Comparison of ENCODE assay signal across 30 cellular contexts in genomic region chr11:23865341-23865975, GRCh38.
DNase-seq lines count a peak whose midpoint lies in the region; ATAC-seq, FAIRE-seq and TF ChIP-seq lines count a peak whose summit lies in the region.
"Had no signal": no experiment of that assay in that cellular context is flagged by ENCODE, and none has a peak within 500 bp of the region (broad histone marks: within the 10 kb centered on the region; RNA-seq: fewer than 3 reads in every experiment).

No MANE protein-coding gene starts in this region.

- H2AFZ ChIP-seq in IMR-90 (replicated peaks; ENCODE audit: low read length, poor library complexity) (no peak overlapping the region), smooth muscle cell (ENCODE audit: low read depth) (peak overlapping the region; percentile 15)

- peak overlapping the region; percentile 11 for H2BK5ac ChIP-seq in IMR-90 (ENCODE audit: low read depth, low read length, poor library complexity, severe bottlenecking)

- intact Hi-C loops in IMR-90 (cut with micrococcal nuclease) (no loop called here), pancreas (cut with DNase I) (no loop called here)

- TF ChIP-seq CTCF in IMR-90 (conservative IDR thresholded peaks at IDR 0.05; ENCODE audit: low read depth, low read length) (no peak), fibroblast of mammary gland (conservative IDR thresholded peaks at IDR 0.05; ENCODE audit: control insufficient read depth, insufficient read depth, low read depth, low read length) (no peak), smooth muscle cell (IDR thresholded peaks at IDR 0.05; ENCODE audit: borderline replicate concordance, insufficient read depth, poor library complexity, severe bottlenecking) (no peak), pancreas (IDR thresholded peaks at IDR 0.05) (no peak)

- 0 out of 2 replicates have a peak, but pooled peaks cover 3% of the 10 kb centered on the region for H3K9me3 ChIP-seq in IMR-90 (ENCODE audit: control insufficient read depth, insufficient read depth, low read length)
- no peaks in the 10 kb centered on the region for H3K9me3 ChIP-seq in smooth muscle cell (replicated peaks; ENCODE audit: low read depth)
- no peaks in the 10 kb centered on the region for H3K9me3 ChIP-seq in pancreas
- H3K9me3 ChIP-seq: BE2C, esophagus muscularis mucosa, SK-N-SH, testis, uterus had no signal

- in situ Hi-C loops in IMR-90 (cut with MboI; ENCODE audit: low sequenced_read_pairs) = no loop called here

- H3K23ac ChIP-seq in IMR-90 (ENCODE audit: low read depth, low read length) = no peak overlapping the region

- no peaks in the 10 kb centered on the region for H3F3A ChIP-seq in smooth muscle cell (ENCODE audit: low read depth)

- H2AK5ac ChIP-seq in IMR-90 (ENCODE audit: low read depth, low read length) = no peak overlapping the region

- H3K18ac ChIP-seq in IMR-90 (ENCODE audit: low read depth, low read length) = peak overlapping the region; percentile 91

- no peaks in the 10 kb centered on the region; the same call in 1 of the 2 replicates for H3K9me1 ChIP-seq in IMR-90 (ENCODE audit: insufficient read depth, low read length)

- H2BK15ac ChIP-seq in IMR-90 (ENCODE audit: low read depth, low read length) = no peak overlapping the region

- dilution Hi-C loops in IMR-90 (cut with HindIII; ENCODE audit: low sequenced_read_pairs, unreplicated experiment) = no loop called here

- H3K4me1 ChIP-seq in IMR-90 (ENCODE audit: control insufficient read depth, insufficient read depth, low read length) = peaks cover 2% of the 10 kb centered on the region; the same call in 1 of the 2 replicates
- H3K4me1 ChIP-seq in smooth muscle cell (ENCODE audit: low read depth) = no peaks in the 10 kb centered on the region
- no peaks in the 10 kb centered on the region for H3K4me1 ChIP-seq in pancreas
- H3K4me1 ChIP-seq: BE2C, esophagus muscularis mucosa, testis, uterus had no signal

- H3K4ac ChIP-seq in IMR-90 (ENCODE audit: low read depth, low read length) = peak overlapping the region; percentile 50; the same call in 1 of the 2 replicates

- POLR2A ChIA-PET in IMR-90 (lab: Charles Lee; ENCODE audit: unreplicated experiment) = no interaction called here

- H4K91ac ChIP-seq in IMR-90 (ENCODE audit: insufficient read depth, low read depth, low read length) = 0 out of 2 replicates have a peak overlapping the region, but pooled peaks have one; percentile 23

- H3K79me1 ChIP-seq in IMR-90 (ENCODE audit: low read depth in 1 of 2, low read length in 2 of 2) = no peaks in the 10 kb centered on the region

- ATAC-seq in IMR-90 (ENCODE audit: low read depth) (no peak), HG03571 (IDR thresholded peaks at IDR 0.05; ENCODE audit: unreplicated experiment) (no peak), pancreas (no peak)
- ATAC-seq: activated CD4-positive, CD25-positive, alpha-beta regulatory T cell treated with anti-CD3 and anti-CD28 coated beads, Interleukin-2, amount 50 U/mL, for 24 hours; HepG2; stimulated activated naive CD8-positive, alpha-beta T cell treated with anti-CD3 and anti-CD28 coated beads, Interleukin-15, Interleukin-2, amounts not matched to agents 100 U/mL and 50 U/mL, for 24 hours had no signal

- H3K4me3 ChIP-seq in IMR-90 (ENCODE audit: insufficient read depth, low read depth, low read length) (no peak overlapping the region), fibroblast of mammary gland (ENCODE audit: control insufficient read depth, low read depth, low read length) (no peak overlapping the region), smooth muscle cell (no peak overlapping the region), pancreas (no peak overlapping the region)
- H3K4me3 ChIP-seq: esophagus muscularis mucosa, testis, uterus had no signal

- no peak overlapping the region for H3K9ac ChIP-seq in IMR-90 (ENCODE audit: low read depth, low read length)
- no peak overlapping the region for H3K9ac ChIP-seq in smooth muscle cell (ENCODE audit: low read depth)
- H3K9ac ChIP-seq: SK-N-SH had no signal

- no peak overlapping the region for H3K56ac ChIP-seq in IMR-90 (ENCODE audit: extremely low read depth, insufficient read depth, low read length)

- H4K5ac ChIP-seq in IMR-90 (ENCODE audit: low read depth, low read length) = peak overlapping the region; percentile 47; the same call in 1 of the 2 replicates

- peak overlapping the region; percentile 69 for H2BK20ac ChIP-seq in IMR-90 (ENCODE audit: low read depth, low read length)

- H3K79me2 ChIP-seq in smooth muscle cell (ENCODE audit: low read depth) = no peaks in the 10 kb centered on the region

- no CpG with 5 or more reads among the region's 4 CpGs for WGBS in IMR-90 (ENCODE audit: extremely low coverage in 2 of 2, insufficient read length in 1 of 2), 2 experiments
- WGBS in smooth muscle cell (ENCODE audit: low lambda C conversion rate) = 62% methylated on average over 4 of the region's 4 CpGs
- WGBS in pancreas, 2 donors = 54 to 61% methylated on average over 4 of the region's 4 CpGs

- no peak overlapping the region for H3K4me2 ChIP-seq in IMR-90 (ENCODE audit: low read depth, low read length)
- H3K4me2 ChIP-seq in smooth muscle cell = no peak overlapping the region
- H3K4me2 ChIP-seq: SK-N-SH had no signal

- FAIRE-seq in pancreas (lab: Jason Lieb, UNC) = no peak
- FAIRE-seq: GM18507, HepG2, TTC549 had no signal

- H3K27ac ChIP-seq in IMR-90 (ENCODE audit: insufficient read depth, low read length) = no peak overlapping the region
- H3K27ac ChIP-seq in smooth muscle cell (ENCODE audit: low read depth) = peak overlapping the region; percentile 50
- no peak overlapping the region for H3K27ac ChIP-seq in pancreas
- H3K27ac ChIP-seq: esophagus muscularis mucosa, HL-60, neutrophil, RWPE1, testis, uterus had no signal

- CTCF ChIA-PET in IMR-90 (lab: Yijun Ruan, JAX) = no interaction called here

- TF ChIP-seq RAD21 in IMR-90 (IDR thresholded peaks at IDR 0.05; ENCODE audit: low read length) = no peak

- peak; percentile 0 for DNase-seq in NCI-H82 (lab: John Stamatoyannopoulos, UW)
- DNase-seq in NCI-H82 treated with DMSO at 0.1 percent for 48 hours (lab: John Stamatoyannopoulos, UW; ENCODE audit: unreplicated experiment) = no peak
- peak; percentile 23 for DNase-seq in IMR-90
- DNase-seq in fibroblast of mammary gland (ENCODE audit: low read depth) = peak; percentile 32
- DNase-seq in smooth muscle cell (lab: John Stamatoyannopoulos, UW; ENCODE audit: unreplicated experiment) = no peak
- DNase-seq in activated T-cell treated with anti-CD3 and anti-CD28 coated beads for 4 hours = no peak
- no peak for DNase-seq in pancreas
- DNase-seq: activated CD4-positive, alpha-beta memory T cell treated with anti-CD3 and anti-CD28 coated beads for 36 hours; BE2C; cortex of kidney; GF-D8; hippocampal formation; mesenchymal stem cell; NCI-H1105; NCI-H2029; NCI-H226; NCI-H774; SK-N-SH; stimulated activated naive CD8-positive, alpha-beta T cell treated with anti-CD3 and anti-CD28 coated beads, Interleukin-15, Interleukin-2, amounts not matched to agents 100 U/mL and 50 U/mL, for 24 hours; testis; uterus had no signal

- H3K14ac ChIP-seq in IMR-90 (replicated peaks; ENCODE audit: low read depth, low read length) = 0 out of 2 replicates have a peak overlapping the region, but pooled peaks have one; percentile 10

- no peaks in the 10 kb centered on the region for H4K20me1 ChIP-seq in IMR-90 (ENCODE audit: insufficient read depth, low read length)
- no peaks in the 10 kb centered on the region for H4K20me1 ChIP-seq in smooth muscle cell (ENCODE audit: low read depth)

- H2AK9ac ChIP-seq in IMR-90 (replicated peaks; ENCODE audit: low read depth, low read length, poor library complexity) = no peak overlapping the region

- no peaks in the 10 kb centered on the region for H3K36me3 ChIP-seq in IMR-90 (ENCODE audit: control insufficient read depth, insufficient read depth, low read length)
- H3K36me3 ChIP-seq in smooth muscle cell (ENCODE audit: low read depth) = no peaks in the 10 kb centered on the region
- H3K36me3 ChIP-seq in pancreas = no peaks in the 10 kb centered on the region
- H3K36me3 ChIP-seq: BE2C, esophagus muscularis mucosa, neutrophil, uterus had no signal

- H4K8ac ChIP-seq in IMR-90 (ENCODE audit: low read depth in 2 of 2, low read length in 2 of 2) = peak overlapping the region in 1 of 2 experiments; percentile 56; a peak in 2 of 4 replicates

- no peaks in the 10 kb centered on the region for H3K27me3 ChIP-seq in IMR-90 (ENCODE audit: control insufficient read depth, insufficient read depth, low read length)
- no peaks in the 10 kb centered on the region for H3K27me3 ChIP-seq in smooth muscle cell (ENCODE audit: low read depth)
- H3K27me3 ChIP-seq in pancreas = no peaks in the 10 kb centered on the region
- H3K27me3 ChIP-seq: BE2C, esophagus muscularis mucosa, neutrophil, testis, uterus had no signal

- H2BK120ac ChIP-seq in IMR-90 (ENCODE audit: low read depth, low read length) = peak overlapping the region; percentile 36

- no TSS peak for BruUV-seq in IMR-90 (replicated peaks; lab: Mats Ljungman, UMichigan)

- TF ChIP-seq POLR2A in IMR-90 (IDR thresholded peaks at IDR 0.05; ENCODE audit: low read depth, low read length) = no peak

TF ChIP-seq in IMR-90, 13 proteins besides CTCF, POLR2A, EP300 and RAD21:
- TF ChIP-seq RFX5 (IDR thresholded peaks at IDR 0.05; ENCODE audit: low read depth, low read length) = no peak

Comparison
In these comparisons a context has a peak if more than half of its experiments do, and no peak if none do; other contexts are left out.
1. DNase-seq: peak in NCI-H82 (single experiment), IMR-90 (single experiment) and fibroblast of mammary gland (single experiment); none in NCI-H82 treated with DMSO at 0.1 percent for 48 hours (single experiment), smooth muscle cell (single experiment), activated T-cell treated with anti-CD3 and anti-CD28 coated beads for 4 hours (single experiment) and pancreas (0 of 6).